ENCODE assay signal across 23 cellular contexts in genomic region chr7:20545016-20545415, GRCh38.
"Had no signal": no experiment of that assay in that cellular context is flagged by ENCODE, and none has a peak within 500 bp of the region (broad histone marks: within the 10 kb centered on the region; RNA-seq: fewer than 3 reads in every experiment).

No MANE protein-coding gene starts in this region.

- H3K4me3 Mint-ChIP-seq: IgD-negative memory B cell had no signal

- H3K36me3 Mint-ChIP-seq: IgD-negative memory B cell had no signal

- H3K27me3 Mint-ChIP-seq: IgD-negative memory B cell had no signal

- FAIRE-seq: HTR-8/SVneo, K562 had no signal

- DNase-seq: Kasumi-1, MM.1S, NCI-H1105, NCI-H1417, NCI-H1436 treated with DMSO at 0.1 percent for 48 hours, NCI-H1694, NCI-H187 treated with DMSO at 0.1 percent for 48 hours, NCI-H2029 treated with DMSO at 0.1 percent for 48 hours, NCI-H2171 treated with DMSO at 0.1 percent for 48 hours, NCI-H345, NCI-H446 treated with DMSO at 0.1 percent for 48 hours, NCI-H510A treated with DMSO at 0.1 percent for 48 hours, NCI-H526, NCI-H774, SHP77 had no signal

- H3K4me3 ChIP-seq: K562 had no signal

- H3K27ac ChIP-seq: HL-60, KMS-11, RWPE1 had no signal

- H3K27ac Mint-ChIP-seq: IgD-negative memory B cell had no signal

- ATAC-seq: K562, Panc1, SK-N-SH treated with all-trans-retinoic acid at 6 μM for 48 hours had no signal

- H3K4me2 ChIP-seq: KMS-11 had no signal

- H3K9ac ChIP-seq: KMS-11 had no signal
